10 cellular contexts compared by ENCODE assay signal in the genomic region with DNA sequence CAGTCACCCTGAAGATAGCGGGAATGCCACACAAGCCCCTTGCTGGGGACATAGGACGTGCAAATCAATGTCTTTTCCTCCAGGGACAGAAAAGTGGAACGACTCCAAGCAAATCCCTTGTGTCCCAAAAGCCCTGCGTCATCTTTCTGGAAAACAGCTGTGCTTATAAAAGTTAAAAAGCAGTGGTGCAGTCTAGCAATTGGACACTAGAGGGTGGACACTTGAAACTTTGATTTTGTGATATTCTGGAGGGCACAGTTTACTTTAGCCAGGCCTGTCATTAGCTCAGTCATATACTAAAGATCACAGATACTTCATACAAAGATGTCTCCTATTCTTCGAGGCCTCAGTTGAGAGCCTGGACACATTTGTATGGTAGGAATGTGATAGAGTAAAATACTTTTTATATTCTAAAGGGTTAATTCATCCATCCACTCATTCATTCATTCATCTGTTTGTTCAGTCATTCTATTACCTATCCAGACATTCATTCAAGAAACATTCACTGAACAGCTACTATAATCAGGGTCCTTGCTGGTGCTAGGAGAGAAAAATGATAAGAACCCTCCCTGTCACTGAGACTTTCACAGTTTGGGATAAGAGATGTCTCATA.
DNase-seq lines count a peak whose midpoint lies in the region; TF ChIP-seq lines count a peak whose summit lies in the region.
"Had no signal": no experiment of that assay in that cellular context is flagged by ENCODE, and none has a peak within 500 bp of the region (broad histone marks: within the 10 kb centered on the region; RNA-seq: fewer than 3 reads in every experiment).

No MANE protein-coding gene starts in this region.

- no peaks in the 10 kb centered on the region for H3K36me3 ChIP-seq in osteoblast (ENCODE audit: insufficient read depth, low read length)

- H3K9me3 ChIP-seq in osteoblast (ENCODE audit: low read depth, low read length) = no peaks in the 10 kb centered on the region

- no peak overlapping the region for H3K27ac ChIP-seq in osteoblast (ENCODE audit: low read depth, low read length)

- no peak overlapping the region for H2AFZ ChIP-seq in osteoblast (ENCODE audit: low read length)

- H4K20me1 ChIP-seq in osteoblast (ENCODE audit: insufficient read depth, low read length) = no peaks in the 10 kb centered on the region

- no peaks in the 10 kb centered on the region for H3K27me3 ChIP-seq in osteoblast (ENCODE audit: insufficient read depth, low read length)

- H3K4me1 ChIP-seq in osteoblast (ENCODE audit: insufficient read depth, low read length) = no peaks in the 10 kb centered on the region

- DNase-seq in GM12865 (ENCODE audit: low read depth) = no peak
- no peak for DNase-seq in NB4 (ENCODE audit: low read depth)
- peak; percentile 29 for DNase-seq in dedifferentiated amniotic fluid mesenchymal stem cell (ENCODE audit: extremely low spot score)
- no peak for DNase-seq in osteoblast (ENCODE audit: insufficient read length, low spot score, missing footprints)
- DNase-seq in SKM-1 treated with dmso at 0.1 percent for 144 hours (lab: John Stamatoyannopoulos, UW; ENCODE audit: unreplicated experiment) = no peak
- DNase-seq in activated effector memory CD4-positive, alpha-beta T cell treated with Interleukin-2 at 50 U/mL for 16 hours = no peak
- no peak for DNase-seq in NCI-H1930 (lab: John Stamatoyannopoulos, UW)
- DNase-seq in activated CD4-positive, CD25-positive, alpha-beta regulatory T cell (lab: John Stamatoyannopoulos, UW) = no peak
- DNase-seq: NCI-H345, T-helper 9 cell had no signal

- H3K79me2 ChIP-seq in osteoblast (ENCODE audit: insufficient read depth, low read length) = no peaks in the 10 kb centered on the region

- H3K4me2 ChIP-seq in osteoblast (ENCODE audit: insufficient read depth, low read length) = no peak overlapping the region

- no peak for TF ChIP-seq POLR2A in NB4 (IDR thresholded peaks at IDR 0.05; ENCODE audit: extremely low read depth, insufficient read length)

- TF ChIP-seq CTCF in GM12865 (IDR thresholded peaks at IDR 0.05; ENCODE audit: insufficient read depth, low read depth, low read length, missing control alignments) (peak; percentile 10), NB4 (IDR thresholded peaks at IDR 0.05; ENCODE audit: low read depth, low read length) (peak; percentile 38), osteoblast (IDR thresholded peaks at IDR 0.05; ENCODE audit: extremely low read depth, low read depth, low read length) (peak; percentile 55)

- H3K4me3 ChIP-seq in GM12865 (ENCODE audit: low read depth, low read length) = no peak overlapping the region
- no peak overlapping the region for H3K4me3 ChIP-seq in NB4 (ENCODE audit: low read depth, low read length)
- no peak overlapping the region for H3K4me3 ChIP-seq in osteoblast (ENCODE audit: insufficient read depth, low read length)
